In the genomic region with DNA sequence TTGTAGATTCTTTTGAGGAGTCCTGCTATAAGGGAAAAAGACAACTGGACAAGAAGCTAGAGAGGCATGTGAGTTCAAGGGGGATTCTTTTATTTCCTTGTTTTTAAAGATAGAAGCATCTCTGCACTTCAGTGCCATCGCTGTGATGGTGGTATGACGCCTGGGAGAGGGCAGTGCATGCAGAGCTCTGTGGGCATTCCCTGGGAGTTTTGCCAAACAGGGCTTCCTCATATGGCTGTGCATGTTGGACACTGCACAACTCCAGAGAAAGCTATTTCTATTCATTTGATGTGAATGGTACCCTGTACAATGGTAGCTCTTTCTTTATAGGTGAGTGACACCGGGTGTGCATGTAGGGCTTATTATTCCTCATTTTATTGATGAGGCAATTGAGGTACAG, we compare ENCODE assay signal across 21 cellular contexts.
"Had no signal": no experiment of that assay in that cellular context is flagged by ENCODE, and none has a peak within 500 bp of the region (broad histone marks: within the 10 kb centered on the region; RNA-seq: fewer than 3 reads in every experiment).

No MANE protein-coding gene starts in this region.

- DNase-seq: stimulated activated CD4-positive, alpha-beta T cell treated with anti-CD3 and anti-CD28 coated beads, Interleukin-2, amount 100 ng/mL, for 48 hours; stimulated activated CD4-positive, alpha-beta T cell treated with anti-CD3 and anti-CD28 coated beads, Interleukin-4, amount 100 ng/mL, for 1 hour; stimulated activated CD4-positive, alpha-beta T cell treated with anti-CD3 and anti-CD28 coated beads, Interleukin-4, amount 100 ng/mL, for 24 hours; stimulated activated CD4-positive, alpha-beta T cell treated with anti-CD3 and anti-CD28 coated beads, Interleukin-4, amount 100 ng/mL, for 4 hours; stimulated activated CD8-positive, alpha-beta memory T cell treated with anti-CD3 and anti-CD28 coated beads, Interleukin-4, amount 100 ng/mL, for 48 hours; stimulated activated naive B cell treated with anti-CD40 and anti-IgM and Interleukin-4, amounts not matched to agents 10 μg/mL and 1 μg/mL and 100 μg/mL, for 72 hours; stimulated activated naive CD4-positive, alpha-beta T cell; stimulated activated naive CD4-positive, alpha-beta T cell treated with Interleukin-2 at 50 U/mL for 16 hours; stimulated activated naive CD8-positive, alpha-beta T cell treated with anti-CD3 and anti-CD28 coated beads, Interleukin-15, amount 100 ng/mL, for 72 hours; stimulated activated naive CD8-positive, alpha-beta T cell treated with anti-CD3 and anti-CD28 coated beads, Interleukin-15, Interleukin-2, amounts not matched to agents 100 U/mL and 50 U/mL, for 24 hours; stomach; testis; thyroid gland; tibial artery; transverse colon; trophoblast cell; upper lobe of left lung; upper lobe of right lung; uterus had no signal

- ATAC-seq: stimulated activated effector memory CD8-positive, alpha-beta T cell treated with anti-CD3 and anti-CD28 coated beads, Interleukin-12 subunit alpha, Interleukin-12 subunit beta, amount 100 ng/mL, for 72 hours; stimulated activated memory B cell treated with anti-CD40 and anti-IgM and Interleukin-4, amounts not matched to agents 10 μg/mL and 1 μg/mL and 100 μg/mL, for 72 hours; stimulated activated naive B cell treated with anti-CD40 and anti-IgM and Interleukin-4, amounts not matched to agents 10 μg/mL and 1 μg/mL and 100 μg/mL, for 72 hours; stimulated activated naive CD8-positive, alpha-beta T cell treated with anti-CD3 and anti-CD28 coated beads, Interleukin-15, amount 100 ng/mL, for 72 hours; stimulated activated naive CD8-positive, alpha-beta T cell treated with anti-CD3 and anti-CD28 coated beads, Interleukin-15, Interleukin-2, amounts not matched to agents 100 U/mL and 50 U/mL, for 24 hours; upper lobe of right lung had no signal
